In genomic region chr12:96189781-96190180, GRCh38 we compare ENCODE assay signal across 13 cellular contexts. TPM values are rescaled to one million over a fixed set of nuclear protein-coding genes. Genes with fewer than 3 reads are reported as not detected.
DNase-seq lines count a peak whose midpoint lies in the region; ATAC-seq and TF ChIP-seq lines count a peak whose summit lies in the region.
"Had no signal": no experiment of that assay in that cellular context is flagged by ENCODE, and none has a peak within 500 bp of the region (broad histone marks: within the 10 kb centered on the region; RNA-seq: fewer than 3 reads in every experiment).

No MANE protein-coding gene starts in this region.

- intact Hi-C loops in CD4-positive, alpha-beta memory T cell (cut with micrococcal nuclease) = loop anchor here (5.0 kb wide), 1 partner anchor 972 kb away; the partner anchor contains the start of genes FGD6 and VEZT
- intact Hi-C loops in thyroid gland (cut with DNase I) = no loop called here
- intact Hi-C loops in esophagus muscularis mucosa (cut with DNase I) = no loop called here

- no peak for TF ChIP-seq EP300 in esophagus muscularis mucosa (IDR thresholded peaks at IDR 0.05)

- TF ChIP-seq POLR2A in thyroid gland (IDR thresholded peaks at IDR 0.05) (no peak), esophagus muscularis mucosa (IDR thresholded peaks at IDR 0.05; ENCODE audit: low read depth) (no peak)

- TF ChIP-seq CTCF in thyroid gland (IDR thresholded peaks at IDR 0.05) (no peak), esophagus muscularis mucosa (IDR thresholded peaks at IDR 0.05) (no peak)

- POLR2A ChIA-PET in CD4-positive, alpha-beta memory T cell (lab: Charles Lee; ENCODE audit: partially characterized antibody) = interaction anchor here (0.9 to 1.9 kb wide), 2 partner anchors 20 to 22 kb away, joined by 3 to 5 read pairs; no protein-coding TSS in a partner anchor

- no peaks in the 10 kb centered on the region for H3K9me3 ChIP-seq in CD4-positive, alpha-beta memory T cell (ENCODE audit: control insufficient read depth in 1 of 2, low read length in 2 of 2)
- H3K9me3 ChIP-seq in thyroid gland (no peaks in the 10 kb centered on the region), esophagus muscularis mucosa (no peaks in the 10 kb centered on the region)

- H3K4me3 Mint-ChIP-seq in CD4-positive, alpha-beta memory T cell = no peak overlapping the region
- H3K4me3 Mint-ChIP-seq in IgD-negative memory B cell = peak overlapping the region in 2 of 4 donors; percentile 87 to 88
- no peak overlapping the region for H3K4me3 Mint-ChIP-seq in central memory CD8-positive, alpha-beta T cell
- no peak overlapping the region for H3K4me3 Mint-ChIP-seq in stimulated activated naive B cell treated with anti-CD40 and anti-IgM and Interleukin-4, amounts not matched to agents 10 μg/mL and 1 μg/mL and 100 μg/mL, for 72 hours

- peaks cover 17% of the 10 kb centered on the region for H3K4me1 ChIP-seq in CD4-positive, alpha-beta memory T cell (ENCODE audit: insufficient read depth, low read length)
- H3K4me1 ChIP-seq in thyroid gland = peaks cover 0 to 8% of the 10 kb centered on the region in 2 donors
- peaks cover 3 to 12% (median 6%) of the 10 kb centered on the region in 4 donors for H3K4me1 ChIP-seq in esophagus muscularis mucosa

- no peak for ATAC-seq in central memory CD8-positive, alpha-beta T cell (replicated peaks; ENCODE audit: extremely low read depth, poor library complexity, severe bottlenecking)
- no peak for ATAC-seq in HG03442 (IDR thresholded peaks at IDR 0.05; ENCODE audit: unreplicated experiment)
- no peak for ATAC-seq in stimulated activated naive B cell treated with anti-CD40 and anti-IgM and Interleukin-4, amounts not matched to agents 10 μg/mL and 1 μg/mL and 100 μg/mL, for 72 hours (replicated peaks)
- ATAC-seq: PC-3 had no signal

- no peak for DNase-seq in CD4-positive, alpha-beta memory T cell
- DNase-seq in central memory CD8-positive, alpha-beta T cell (ENCODE audit: low spot score in 2 of 2) = no peak
- peak; percentile 77 to 82 for DNase-seq in thyroid gland
- DNase-seq in esophagus muscularis mucosa (ENCODE audit: extremely low spot score) = no peak
- no peak for DNase-seq in stimulated activated naive B cell treated with anti-CD40 and anti-IgM and Interleukin-4, amounts not matched to agents 10 μg/mL and 1 μg/mL and 100 μg/mL, for 72 hours
- DNase-seq: MV-4-11, NCI-H1930, NCI-H2171 treated with DMSO at 0.1 percent for 48 hours, NCI-H446 treated with DMSO at 0.1 percent for 48 hours, NCI-H774, PC-3 had no signal

- CTCF ChIA-PET in CD4-positive, alpha-beta memory T cell (lab: Charles Lee; ENCODE audit: partially characterized antibody) = interaction anchor here (0.7 to 3.5 kb wide), 7 partner anchors 10 to 242 kb away, joined by 3 to 17 read pairs (median 4); no protein-coding TSS in a partner anchor

- H3K9me3 Mint-ChIP-seq in CD4-positive, alpha-beta memory T cell = peaks cover 0 to 3% (median 0%) of the 10 kb centered on the region in 8 donors
- no peaks in the 10 kb centered on the region for H3K9me3 Mint-ChIP-seq in IgD-negative memory B cell
- H3K9me3 Mint-ChIP-seq in central memory CD8-positive, alpha-beta T cell = no peaks in the 10 kb centered on the region
- H3K9me3 Mint-ChIP-seq in stimulated activated naive B cell treated with anti-CD40 and anti-IgM and Interleukin-4, amounts not matched to agents 10 μg/mL and 1 μg/mL and 100 μg/mL, for 72 hours = peaks cover 0 to 2% of the 10 kb centered on the region in 2 donors

- peak overlapping the region in 5 of 7 donors; percentile 12 to 78 (median 55) for H3K27ac Mint-ChIP-seq in CD4-positive, alpha-beta memory T cell
- H3K27ac Mint-ChIP-seq in IgD-negative memory B cell = peak overlapping the region; percentile 3 to 91 (median 36)
- peak overlapping the region; percentile 7 for H3K27ac Mint-ChIP-seq in central memory CD8-positive, alpha-beta T cell (ENCODE audit: low read depth)
- H3K27ac Mint-ChIP-seq in stimulated activated naive B cell treated with anti-CD40 and anti-IgM and Interleukin-4, amounts not matched to agents 10 μg/mL and 1 μg/mL and 100 μg/mL, for 72 hours = no peak overlapping the region

- no peak overlapping the region for H3K4me3 ChIP-seq in CD4-positive, alpha-beta memory T cell (ENCODE audit: low read length in 2 of 2)
- H3K4me3 ChIP-seq in thyroid gland (replicated peaks in 1 of 3) (no peak overlapping the region), esophagus muscularis mucosa (no peak overlapping the region)

- peaks cover 3 to 4% of the 10 kb centered on the region in 2 donors for H3K36me3 Mint-ChIP-seq in CD4-positive, alpha-beta memory T cell
- H3K36me3 Mint-ChIP-seq in IgD-negative memory B cell = peaks cover 2% of the 10 kb centered on the region
- H3K36me3 Mint-ChIP-seq in central memory CD8-positive, alpha-beta T cell (ENCODE audit: insufficient read depth) = peaks cover 13% of the 10 kb centered on the region
- peaks cover 0 to 4% of the 10 kb centered on the region in 2 donors for H3K36me3 Mint-ChIP-seq in stimulated activated naive B cell treated with anti-CD40 and anti-IgM and Interleukin-4, amounts not matched to agents 10 μg/mL and 1 μg/mL and 100 μg/mL, for 72 hours

- H3K27me3 Mint-ChIP-seq in CD4-positive, alpha-beta memory T cell = no peaks in the 10 kb centered on the region
- no peaks in the 10 kb centered on the region for H3K27me3 Mint-ChIP-seq in IgD-negative memory B cell
- H3K27me3 Mint-ChIP-seq in central memory CD8-positive, alpha-beta T cell = no peaks in the 10 kb centered on the region
- no peaks in the 10 kb centered on the region for H3K27me3 Mint-ChIP-seq in stimulated activated naive B cell treated with anti-CD40 and anti-IgM and Interleukin-4, amounts not matched to agents 10 μg/mL and 1 μg/mL and 100 μg/mL, for 72 hours

- no peaks in the 10 kb centered on the region for H3K36me3 ChIP-seq in CD4-positive, alpha-beta memory T cell (ENCODE audit: insufficient read depth, low read length)
- no peaks in the 10 kb centered on the region for H3K36me3 ChIP-seq in thyroid gland
- H3K36me3 ChIP-seq in esophagus muscularis mucosa = no peaks in the 10 kb centered on the region

- H3K27ac ChIP-seq in CD4-positive, alpha-beta memory T cell (ENCODE audit: low read depth, low read length) = no peak overlapping the region
- H3K27ac ChIP-seq in thyroid gland (no peak overlapping the region), esophagus muscularis mucosa (replicated peaks in 1 of 4) (no peak overlapping the region)

- peaks cover 19 to 39% (median 34%) of the 10 kb centered on the region in 4 donors for H3K4me1 Mint-ChIP-seq in CD4-positive, alpha-beta memory T cell
- peaks cover 35 to 54% (median 42%) of the 10 kb centered on the region in 3 donors for H3K4me1 Mint-ChIP-seq in IgD-negative memory B cell
- H3K4me1 Mint-ChIP-seq in central memory CD8-positive, alpha-beta T cell = peaks cover 21% of the 10 kb centered on the region
- H3K4me1 Mint-ChIP-seq in stimulated activated naive B cell treated with anti-CD40 and anti-IgM and Interleukin-4, amounts not matched to agents 10 μg/mL and 1 μg/mL and 100 μg/mL, for 72 hours = peaks cover 31 to 59% of the 10 kb centered on the region in 2 donors

- H3K27me3 ChIP-seq in CD4-positive, alpha-beta memory T cell (ENCODE audit: insufficient read depth, low read length) = no peaks in the 10 kb centered on the region
- H3K27me3 ChIP-seq in thyroid gland (no peaks in the 10 kb centered on the region), esophagus muscularis mucosa (no peaks in the 10 kb centered on the region)

- WGBS in thyroid gland, 2 donors = 40 to 41% methylated on average over 5 of the region's 5 CpGs
- WGBS in esophagus muscularis mucosa = 90% methylated on average over 5 of the region's 5 CpGs

RNA-seq across cellular contexts. Expression of gene ELK3, which starts 4.4 kb away (rescaled TPM):
- 10 to 100 TPM; 56.4 to 56.5 TPM for total RNA-seq in CD4-positive, alpha-beta memory T cell
- 10 to 100 TPM; 20.8 to 56.5 TPM for polyA plus RNA-seq in CD4-positive, alpha-beta memory T cell
- 17.9 TPM for polyA plus RNA-seq in IgD-negative memory B cell
- 10 to 100 TPM; 19.8 to 55.4 (median 31.8) TPM for total RNA-seq in thyroid gland
- total RNA-seq in esophagus muscularis mucosa = 10 to 100 TPM; 13.7 to 26.9 (median 25.7) TPM

Comparison
In these comparisons a context has a peak if more than half of its experiments do, and no peak if none do; other contexts are left out.
1. DNase-seq: peak in thyroid gland (2 of 2); none in CD4-positive, alpha-beta memory T cell (0 of 5), central memory CD8-positive, alpha-beta T cell (0 of 2), esophagus muscularis mucosa (single experiment) and stimulated activated naive B cell treated with anti-CD40 and anti-IgM and Interleukin-4, amounts not matched to agents 10 μg/mL and 1 μg/mL and 100 μg/mL, for 72 hours (single experiment).